ENCODE assay signal across 1 cellular context in the genomic region with DNA sequence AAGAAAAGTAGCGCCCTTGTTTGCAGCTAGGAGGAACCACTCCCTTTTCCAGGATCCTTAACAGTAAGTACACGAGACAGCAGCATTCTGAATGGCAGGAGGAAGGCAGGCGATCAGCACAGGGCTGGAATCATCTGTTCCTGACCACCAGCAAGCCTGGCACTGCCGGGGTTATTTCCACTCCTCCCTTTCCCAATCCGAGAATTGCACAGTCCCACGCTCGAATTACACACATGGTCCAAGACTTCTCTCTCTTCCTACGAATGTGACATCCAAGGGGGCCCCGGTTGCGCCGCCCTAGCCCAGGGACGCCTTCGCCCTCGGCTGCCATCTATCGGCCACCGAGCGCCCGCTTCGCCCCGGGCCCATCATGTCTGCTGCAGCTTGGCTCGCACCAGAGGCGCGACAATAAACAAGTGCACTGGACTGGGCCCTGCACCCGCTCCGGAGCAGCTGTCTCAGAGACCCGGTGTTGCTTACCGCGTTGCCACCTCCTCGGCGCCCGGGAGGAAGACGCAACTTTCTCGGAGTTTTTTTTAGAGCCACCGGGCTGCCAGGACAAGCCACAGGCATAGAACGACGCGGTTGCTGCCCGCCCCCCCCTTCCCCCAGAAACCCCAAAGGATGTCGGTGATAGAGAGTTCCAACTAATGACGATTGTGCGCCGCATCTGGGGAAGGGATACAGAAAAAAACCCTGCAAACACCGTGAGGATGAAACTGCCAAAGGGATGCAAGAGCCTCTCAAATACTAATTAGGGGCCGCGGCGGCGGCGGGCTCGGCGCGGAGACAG.
TF ChIP-seq lines count a peak whose summit lies in the region.

A gene with protein sequence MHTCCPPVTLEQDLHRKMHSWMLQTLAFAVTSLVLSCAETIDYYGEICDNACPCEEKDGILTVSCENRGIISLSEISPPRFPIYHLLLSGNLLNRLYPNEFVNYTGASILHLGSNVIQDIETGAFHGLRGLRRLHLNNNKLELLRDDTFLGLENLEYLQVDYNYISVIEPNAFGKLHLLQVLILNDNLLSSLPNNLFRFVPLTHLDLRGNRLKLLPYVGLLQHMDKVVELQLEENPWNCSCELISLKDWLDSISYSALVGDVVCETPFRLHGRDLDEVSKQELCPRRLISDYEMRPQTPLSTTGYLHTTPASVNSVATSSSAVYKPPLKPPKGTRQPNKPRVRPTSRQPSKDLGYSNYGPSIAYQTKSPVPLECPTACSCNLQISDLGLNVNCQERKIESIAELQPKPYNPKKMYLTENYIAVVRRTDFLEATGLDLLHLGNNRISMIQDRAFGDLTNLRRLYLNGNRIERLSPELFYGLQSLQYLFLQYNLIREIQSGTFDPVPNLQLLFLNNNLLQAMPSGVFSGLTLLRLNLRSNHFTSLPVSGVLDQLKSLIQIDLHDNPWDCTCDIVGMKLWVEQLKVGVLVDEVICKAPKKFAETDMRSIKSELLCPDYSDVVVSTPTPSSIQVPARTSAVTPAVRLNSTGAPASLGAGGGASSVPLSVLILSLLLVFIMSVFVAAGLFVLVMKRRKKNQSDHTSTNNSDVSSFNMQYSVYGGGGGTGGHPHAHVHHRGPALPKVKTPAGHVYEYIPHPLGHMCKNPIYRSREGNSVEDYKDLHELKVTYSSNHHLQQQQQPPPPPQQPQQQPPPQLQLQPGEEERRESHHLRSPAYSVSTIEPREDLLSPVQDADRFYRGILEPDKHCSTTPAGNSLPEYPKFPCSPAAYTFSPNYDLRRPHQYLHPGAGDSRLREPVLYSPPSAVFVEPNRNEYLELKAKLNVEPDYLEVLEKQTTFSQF (plus strand): TSS at position 341 of the 793 bp plus-strand sequence. CDS start 4,018 bp downstream, outside the sequence.

TF ChIP-seq in WTC11, 78 proteins besides CTCF, POLR2A, EP300 and RAD21 (continued from another document):
- TF ChIP-seq, protein P1, sequence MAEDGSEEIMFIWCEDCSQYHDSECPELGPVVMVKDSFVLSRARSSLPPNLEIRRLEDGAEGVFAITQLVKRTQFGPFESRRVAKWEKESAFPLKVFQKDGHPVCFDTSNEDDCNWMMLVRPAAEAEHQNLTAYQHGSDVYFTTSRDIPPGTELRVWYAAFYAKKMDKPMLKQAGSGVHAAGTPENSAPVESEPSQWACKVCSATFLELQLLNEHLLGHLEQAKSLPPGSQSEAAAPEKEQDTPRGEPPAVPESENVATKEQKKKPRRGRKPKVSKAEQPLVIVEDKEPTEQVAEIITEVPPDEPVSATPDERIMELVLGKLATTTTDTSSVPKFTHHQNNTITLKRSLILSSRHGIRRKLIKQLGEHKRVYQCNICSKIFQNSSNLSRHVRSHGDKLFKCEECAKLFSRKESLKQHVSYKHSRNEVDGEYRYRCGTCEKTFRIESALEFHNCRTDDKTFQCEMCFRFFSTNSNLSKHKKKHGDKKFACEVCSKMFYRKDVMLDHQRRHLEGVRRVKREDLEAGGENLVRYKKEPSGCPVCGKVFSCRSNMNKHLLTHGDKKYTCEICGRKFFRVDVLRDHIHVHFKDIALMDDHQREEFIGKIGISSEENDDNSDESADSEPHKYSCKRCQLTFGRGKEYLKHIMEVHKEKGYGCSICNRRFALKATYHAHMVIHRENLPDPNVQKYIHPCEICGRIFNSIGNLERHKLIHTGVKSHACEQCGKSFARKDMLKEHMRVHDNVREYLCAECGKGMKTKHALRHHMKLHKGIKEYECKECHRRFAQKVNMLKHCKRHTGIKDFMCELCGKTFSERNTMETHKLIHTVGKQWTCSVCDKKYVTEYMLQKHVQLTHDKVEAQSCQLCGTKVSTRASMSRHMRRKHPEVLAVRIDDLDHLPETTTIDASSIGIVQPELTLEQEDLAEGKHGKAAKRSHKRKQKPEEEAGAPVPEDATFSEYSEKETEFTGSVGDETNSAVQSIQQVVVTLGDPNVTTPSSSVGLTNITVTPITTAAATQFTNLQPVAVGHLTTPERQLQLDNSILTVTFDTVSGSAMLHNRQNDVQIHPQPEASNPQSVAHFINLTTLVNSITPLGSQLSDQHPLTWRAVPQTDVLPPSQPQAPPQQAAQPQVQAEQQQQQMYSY (CRISPR knock-in tag; IDR thresholded peaks at IDR 0.05): no peak
- TF ChIP-seq, protein P2, sequence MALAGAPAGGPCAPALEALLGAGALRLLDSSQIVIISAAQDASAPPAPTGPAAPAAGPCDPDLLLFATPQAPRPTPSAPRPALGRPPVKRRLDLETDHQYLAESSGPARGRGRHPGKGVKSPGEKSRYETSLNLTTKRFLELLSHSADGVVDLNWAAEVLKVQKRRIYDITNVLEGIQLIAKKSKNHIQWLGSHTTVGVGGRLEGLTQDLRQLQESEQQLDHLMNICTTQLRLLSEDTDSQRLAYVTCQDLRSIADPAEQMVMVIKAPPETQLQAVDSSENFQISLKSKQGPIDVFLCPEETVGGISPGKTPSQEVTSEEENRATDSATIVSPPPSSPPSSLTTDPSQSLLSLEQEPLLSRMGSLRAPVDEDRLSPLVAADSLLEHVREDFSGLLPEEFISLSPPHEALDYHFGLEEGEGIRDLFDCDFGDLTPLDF (CRISPR knock-in tag; IDR thresholded peaks at IDR 0.05): no peak
TF ChIP-seq in WTC11: peak in this region for 6.
